In genomic region chr16:84360748-84361147, GRCh38 we compare ENCODE assay signal across 22 cellular contexts. TPM values are rescaled to one million over a fixed set of nuclear protein-coding genes. Genes with fewer than 3 reads are reported as not detected.
DNase-seq lines count a peak whose midpoint lies in the region; ATAC-seq, FAIRE-seq and TF ChIP-seq lines count a peak whose summit lies in the region.
"Had no signal": no experiment of that assay in that cellular context is flagged by ENCODE, and none has a peak within 500 bp of the region (broad histone marks: within the 10 kb centered on the region; RNA-seq: fewer than 3 reads in every experiment).

No MANE protein-coding gene starts in this region.

- H3K18ac ChIP-seq in trophoblast cell (ENCODE audit: low read length) = peak overlapping the region; percentile 30

- in situ Hi-C loops in K562 (cut with MboI) = no loop called here

- TF ChIP-seq CTCF in PC-9 (conservative IDR thresholded peaks at IDR 0.05) (no peak), K562 (IDR thresholded peaks at IDR 0.05 in 2 of 3, conservative IDR thresholded peaks at IDR 0.05 in 1 of 3; ENCODE audit: insufficient read depth in 2 of 3, low read depth in 1 of 3, low read length in 3 of 3) (no peak), ovary (IDR thresholded peaks at IDR 0.05) (no peak)

- H3K9me3 ChIP-seq in PC-9 (ENCODE audit: insufficient read depth, low read depth) (no peaks in the 10 kb centered on the region), K562 (replicated peaks; ENCODE audit: control insufficient read depth, insufficient read depth, low read depth, low read length) (no peaks in the 10 kb centered on the region), trophoblast cell (ENCODE audit: insufficient read depth, low read depth, low read length) (no peaks in the 10 kb centered on the region), ovary (no peaks in the 10 kb centered on the region)
- H3K9me3 ChIP-seq: gastrocnemius medialis, tibial artery had no signal

- peak overlapping the region; percentile 13 for H4K8ac ChIP-seq in trophoblast cell (ENCODE audit: low read depth, low read length)

- H2BK5ac ChIP-seq in trophoblast cell (ENCODE audit: low read depth, low read length, poor library complexity) = no peak overlapping the region

- H3K4me2 ChIP-seq in PC-9 (0 out of 2 replicates have a peak overlapping the region, but pooled peaks have one; percentile 1), K562 (ENCODE audit: insufficient read depth, low read length) (no peak overlapping the region), trophoblast cell (ENCODE audit: low read length) (no peak overlapping the region)

- TF ChIP-seq EP300 in K562 (IDR thresholded peaks at IDR 0.05; ENCODE audit: low read length) = no peak
- TF ChIP-seq EP300 in ovary (IDR thresholded peaks at IDR 0.05) = no peak

- H3K9me2 ChIP-seq in PC-9 (ENCODE audit: insufficient read depth) = no peaks in the 10 kb centered on the region

- TF ChIP-seq POLR2A in K562 (conservative IDR thresholded peaks at IDR 0.05) = no peak
- no peak for TF ChIP-seq POLR2A in ovary (IDR thresholded peaks at IDR 0.05)

- H3K4me1 Mint-ChIP-seq in activated naive CD4-positive, alpha-beta T cell treated with anti-CD3 and anti-CD28 coated beads for 36 hours (ENCODE audit: low read depth) = peaks cover 29% of the 10 kb centered on the region

- POLR2A ChIA-PET in PC-9 (lab: Charles Lee; ENCODE audit: unreplicated experiment) = interaction anchor here (0.6 kb wide), 1 partner anchor 617 kb away, joined by 3 read pairs; no protein-coding TSS in a partner anchor
- POLR2A ChIA-PET in K562 (lab: Yijun Ruan, JAX) = no interaction called here

- peaks cover 2% of the 10 kb centered on the region for H3K79me1 ChIP-seq in trophoblast cell (ENCODE audit: low read length)

- no peaks in the 10 kb centered on the region for H3K36me3 ChIP-seq in PC-9 (ENCODE audit: low read depth)
- H3K36me3 ChIP-seq in K562 (ENCODE audit: control insufficient read depth, insufficient read depth, low read length) = no peaks in the 10 kb centered on the region
- H3K36me3 ChIP-seq in trophoblast cell (ENCODE audit: control insufficient read depth in 1 of 2, insufficient read depth in 2 of 2, low read length in 2 of 2) = no peaks in the 10 kb centered on the region
- H3K36me3 ChIP-seq in ovary = no peaks in the 10 kb centered on the region
- H3K36me3 ChIP-seq: gastrocnemius medialis, tibial artery had no signal

- H4K12ac ChIP-seq in trophoblast cell (ENCODE audit: low read depth, low read length) = no peak overlapping the region

- peak overlapping the region; percentile 36 for H2AK5ac ChIP-seq in trophoblast cell (ENCODE audit: low read length)

- peak overlapping the region; percentile 16 for H2BK12ac ChIP-seq in trophoblast cell (ENCODE audit: low read length)

- no peaks in the 10 kb centered on the region for H4K20me1 ChIP-seq in PC-9 (ENCODE audit: insufficient read depth)
- H4K20me1 ChIP-seq in K562 (replicated peaks; ENCODE audit: control insufficient read depth, insufficient read depth, low read length) = peaks cover 4% of the 10 kb centered on the region; the same call in 1 of the 2 replicates

- H3K4ac ChIP-seq in trophoblast cell (ENCODE audit: low read depth, low read length) = peak overlapping the region; percentile 21

- no peak for FAIRE-seq in K562 (lab: Jason Lieb, UNC)
- FAIRE-seq: GM12878 had no signal

- H3K79me2 ChIP-seq in PC-9 (ENCODE audit: low read depth) (no peaks in the 10 kb centered on the region), K562 (ENCODE audit: control insufficient read depth, insufficient read depth, low read length) (no peaks in the 10 kb centered on the region), trophoblast cell (ENCODE audit: control insufficient read depth, insufficient read depth, low read length, poor library complexity) (no peaks in the 10 kb centered on the region)

- H3K27me3 ChIP-seq in PC-9 (ENCODE audit: insufficient read depth, low read depth) (no peaks in the 10 kb centered on the region), K562 (ENCODE audit: control insufficient read depth in 2 of 2, insufficient read depth in 2 of 2, low read length in 2 of 2) (peaks cover 56 to 81% of the 10 kb centered on the region in 2 experiments), trophoblast cell (ENCODE audit: insufficient read depth, low read length) (no peaks in the 10 kb centered on the region), ovary (no peaks in the 10 kb centered on the region)
- H3K27me3 ChIP-seq: gastrocnemius medialis, tibial artery had no signal

- intact Hi-C loops in activated naive CD4-positive, alpha-beta T cell treated with anti-CD3 and anti-CD28 coated beads for 36 hours (cut with micrococcal nuclease) = loop anchor here (1.0 kb wide), 1 partner anchor 146 kb away; no protein-coding TSS in a partner anchor
- intact Hi-C loops in PC-9 (cut with micrococcal nuclease; ENCODE audit: unreplicated experiment) = no loop called here
- intact Hi-C loops in K562 (cut with micrococcal nuclease) = no loop called here
- intact Hi-C loops in ovary (cut with DNase I) = no loop called here

- no peak overlapping the region for H3K4me3 Mint-ChIP-seq in activated naive CD4-positive, alpha-beta T cell treated with anti-CD3 and anti-CD28 coated beads for 36 hours
- H3K4me3 Mint-ChIP-seq: stimulated activated naive B cell treated with anti-CD40 and anti-IgM and Interleukin-4, amounts not matched to agents 10 μg/mL and 1 μg/mL and 100 μg/mL, for 72 hours had no signal

- H3K36me3 Mint-ChIP-seq in activated naive CD4-positive, alpha-beta T cell treated with anti-CD3 and anti-CD28 coated beads for 36 hours (ENCODE audit: low read depth) = no peaks in the 10 kb centered on the region
- H3K36me3 Mint-ChIP-seq: CD14-positive monocyte; stimulated activated naive B cell treated with anti-CD40 and anti-IgM and Interleukin-4, amounts not matched to agents 10 μg/mL and 1 μg/mL and 100 μg/mL, for 72 hours had no signal

- peak overlapping the region; percentile 63 for H4K91ac ChIP-seq in trophoblast cell (ENCODE audit: low read depth, low read length)

- H3K9ac ChIP-seq in K562 (ENCODE audit: insufficient read depth in 1 of 2, low read depth in 2 of 2, low read length in 2 of 2) (no peak overlapping the region), trophoblast cell (ENCODE audit: low read length) (no peak overlapping the region)
- H3K9ac ChIP-seq: GM23248 had no signal

- H3K27ac ChIP-seq in PC-9 (no peak overlapping the region), K562 (ENCODE audit: extremely low read depth, low read depth, low read length) (no peak overlapping the region), trophoblast cell (ENCODE audit: low read depth, low read length) (no peak overlapping the region), ovary (no peak overlapping the region)
- H3K27ac ChIP-seq: gastrocnemius medialis, GM23248, tibial artery had no signal

- WGBS in K562 (ENCODE audit: insufficient coverage, low coverage, missing lambda C conversion rate) = 1% methylated on average over 4 of the region's 4 CpGs
- no CpG with 5 or more reads among the region's 4 CpGs for WGBS in trophoblast cell (ENCODE audit: extremely low coverage, insufficient coverage, insufficient read length)
- WGBS in ovary, 3 donors = 82 to 93% (median 87%) methylated on average over 4 of the region's 4 CpGs

- peaks cover under 1% of the 10 kb centered on the region for H3K27me3 Mint-ChIP-seq in activated naive CD4-positive, alpha-beta T cell treated with anti-CD3 and anti-CD28 coated beads for 36 hours (ENCODE audit: low read depth)

- peaks cover 50% of the 10 kb centered on the region for H3K4me1 ChIP-seq in PC-9 (replicated peaks; ENCODE audit: insufficient read depth)
- H3K4me1 ChIP-seq in K562 (replicated peaks in 1 of 2; ENCODE audit: control insufficient read depth in 2 of 2, insufficient read depth in 2 of 2, low read length in 2 of 2) = no peaks in the 10 kb centered on the region
- H3K4me1 ChIP-seq in trophoblast cell (ENCODE audit: control insufficient read depth in 1 of 2, insufficient read depth in 2 of 2, low read length in 2 of 2) = peaks cover 25% of the 10 kb centered on the region in 2 experiments
- no peaks in the 10 kb centered on the region for H3K4me1 ChIP-seq in ovary (ENCODE audit: insufficient read depth)
- H3K4me1 ChIP-seq: gastrocnemius medialis, tibial artery had no signal

- DNase-seq in activated naive CD4-positive, alpha-beta T cell treated with anti-CD3 and anti-CD28 coated beads for 36 hours = no peak
- DNase-seq in activated naive CD4-positive, alpha-beta T cell treated with anti-CD3 and anti-CD28 coated beads, Interleukin-2, amount 50 U/mL, for 16 hours = no peak
- DNase-seq in PC-9 = no peak
- DNase-seq in K562 (ENCODE audit: extremely low read depth in 1 of 4, low spot score in 3 of 4) = no peak
- DNase-seq in trophoblast cell = no peak
- DNase-seq in KG1 (lab: John Stamatoyannopoulos, UW) = no peak
- no peak for DNase-seq in ovary
- DNase-seq in ecto neural progenitor cell (ENCODE audit: low spot score) = no peak
- DNase-seq: aorta; gastrocnemius medialis; GM23248; Karpas-422; NCI-H1048; NCI-H345; NCI-H82; SHP77 treated with DMSO at 0.1 percent for 48 hours; stimulated activated naive B cell treated with anti-CD40 and anti-IgM and Interleukin-4, amounts not matched to agents 10 μg/mL and 1 μg/mL and 100 μg/mL, for 72 hours; tibial artery had no signal

- CTCF ChIA-PET in activated naive CD4-positive, alpha-beta T cell treated with anti-CD3 and anti-CD28 coated beads for 36 hours (lab: Charles Lee) = no interaction called here
- CTCF ChIA-PET in PC-9 (lab: Charles Lee) (no interaction called here), K562 (lab: Yijun Ruan, JAX; ENCODE audit: low intra/inter-chr PET ratio) (no interaction called here)

- no peaks in the 10 kb centered on the region for H3K9me1 ChIP-seq in K562 (ENCODE audit: control insufficient read depth, insufficient read depth, low read length)

- peak overlapping the region; percentile 73 for H3K27ac Mint-ChIP-seq in activated naive CD4-positive, alpha-beta T cell treated with anti-CD3 and anti-CD28 coated beads for 36 hours
- H3K27ac Mint-ChIP-seq: stimulated activated naive B cell treated with anti-CD40 and anti-IgM and Interleukin-4, amounts not matched to agents 10 μg/mL and 1 μg/mL and 100 μg/mL, for 72 hours had no signal

- BruUV-seq in PC-9 (replicated peaks; lab: Mats Ljungman, UMichigan) (no TSS peak), K562 (replicated peaks; lab: Mats Ljungman, UMichigan) (no TSS peak)

- H3F3A ChIP-seq in PC-9 (ENCODE audit: insufficient read depth, low read depth) = peaks cover 25% of the 10 kb centered on the region

- no peak overlapping the region for H3K23ac ChIP-seq in trophoblast cell (ENCODE audit: low read length)

- TF ChIP-seq RAD21 in K562 (CRISPR knock-in tag; conservative IDR thresholded peaks at IDR 0.05 in 1 of 2, IDR thresholded peaks at IDR 0.05 in 1 of 2) = no peak

- H3K4me3 ChIP-seq in PC-9 (no peak overlapping the region), K562 (no peak overlapping the region), trophoblast cell (ENCODE audit: low read depth, low read length) (no peak overlapping the region), ovary (no peak overlapping the region)
- H3K4me3 ChIP-seq: gastrocnemius medialis, GM12878, GM23248, tibial artery had no signal

- no peak overlapping the region for H3K14ac ChIP-seq in trophoblast cell (ENCODE audit: low read length)

- no peak for ATAC-seq in K562
- ATAC-seq: esophagus mucosa, gastrocnemius medialis, GM12878 had no signal

- no peak overlapping the region for H2BK120ac ChIP-seq in trophoblast cell (ENCODE audit: insufficient read depth, low read length, poor library complexity)

- no peaks in the 10 kb centered on the region for H3K9me3 Mint-ChIP-seq in activated naive CD4-positive, alpha-beta T cell treated with anti-CD3 and anti-CD28 coated beads for 36 hours
- H3K9me3 Mint-ChIP-seq: stimulated activated naive B cell treated with anti-CD40 and anti-IgM and Interleukin-4, amounts not matched to agents 10 μg/mL and 1 μg/mL and 100 μg/mL, for 72 hours had no signal

- no peak overlapping the region for H2AFZ ChIP-seq in PC-9
- no peak overlapping the region for H2AFZ ChIP-seq in K562 (ENCODE audit: low read depth, low read length)
- no peak overlapping the region for H2AFZ ChIP-seq in trophoblast cell (ENCODE audit: insufficient read depth, low read length, poor library complexity)
- H2AFZ ChIP-seq: GM23248 had no signal

RNA-seq across cellular contexts. Expression of gene ATP2C2, which starts 7.6 kb away (rescaled TPM):
- not detected for total RNA-seq in activated naive CD4-positive, alpha-beta T cell treated with anti-CD3 and anti-CD28 coated beads for 36 hours
- total RNA-seq in PC-9 (2021) (11.9 and 17.2 TPM in 2 replicates), K562 (2014; rRNA removed) (not detected in 2 replicates), K562 (2014; rRNA removed; fragmentation: Illumina TruSeq; extraction: Trizol) (not detected in 2 replicates), K562 (2015; rRNA removed; fragmentation: Illumina TruSeq; extraction: Trizol) (not detected in 2 replicates), K562 (2021) (0.11 and 0.75 TPM in 2 replicates), ovary (1 to 10 TPM in 4 of 7 donors, under 1 TPM in 1, not detected in 2; 0.67 to 8.5 (median 1.5) TPM)
- total RNA-seq in K562 (2011; cell fraction: chromatin; rRNA removed; ENCODE audit: low replicate concordance) = not detected in 2 replicates
- not detected in 2 replicates for total RNA-seq in K562 (2011; cell fraction: nucleolus; rRNA removed)
- total RNA-seq in K562 (2011; cell fraction: nucleoplasm; rRNA removed) = not detected in 2 replicates
- polyA plus RNA-seq in K562 (2011; rRNA removed) (not detected in 2 replicates), K562 (2014; fragmentation: Illumina TruSeq; extraction: Trizol) (not detected in 2 replicates), K562 (2014; fragmentation: Nextera tagmentation; extraction: Ambion mirVana) (not detected), K562 (2014; rRNA removed) (not detected in 2 replicates), ovary (under 1 TPM in 1 of 2 donors, not detected in 1; 0.10 TPM)
- polyA plus RNA-seq in K562 (2011; cell fraction: cytosol; rRNA removed) = not detected in 2 replicates
- polyA plus RNA-seq in K562 (2011; cell fraction: nucleus; rRNA removed) = not detected in 2 replicates
- not detected in 2 replicates for polyA plus RNA-seq in K562 (2012)
- polyA minus RNA-seq in K562 (2011; rRNA and poly(A)+ RNA removed) = not detected in 2 replicates
- not detected in 2 replicates for polyA minus RNA-seq in K562 (2011; cell fraction: cytosol; rRNA and poly(A)+ RNA removed)
- polyA minus RNA-seq in K562 (2011; cell fraction: nucleus; rRNA and poly(A)+ RNA removed) = not detected in 2 replicates
- 10.4 and 10.8 TPM in 2 replicates for polyA plus RNA-seq in trophoblast cell (2013)
- total RNA-seq: GM12878, GM23248, skeletal muscle tissue had no signal
- polyA plus RNA-seq: CD14-positive monocyte had no signal
